In the genomic region with DNA sequence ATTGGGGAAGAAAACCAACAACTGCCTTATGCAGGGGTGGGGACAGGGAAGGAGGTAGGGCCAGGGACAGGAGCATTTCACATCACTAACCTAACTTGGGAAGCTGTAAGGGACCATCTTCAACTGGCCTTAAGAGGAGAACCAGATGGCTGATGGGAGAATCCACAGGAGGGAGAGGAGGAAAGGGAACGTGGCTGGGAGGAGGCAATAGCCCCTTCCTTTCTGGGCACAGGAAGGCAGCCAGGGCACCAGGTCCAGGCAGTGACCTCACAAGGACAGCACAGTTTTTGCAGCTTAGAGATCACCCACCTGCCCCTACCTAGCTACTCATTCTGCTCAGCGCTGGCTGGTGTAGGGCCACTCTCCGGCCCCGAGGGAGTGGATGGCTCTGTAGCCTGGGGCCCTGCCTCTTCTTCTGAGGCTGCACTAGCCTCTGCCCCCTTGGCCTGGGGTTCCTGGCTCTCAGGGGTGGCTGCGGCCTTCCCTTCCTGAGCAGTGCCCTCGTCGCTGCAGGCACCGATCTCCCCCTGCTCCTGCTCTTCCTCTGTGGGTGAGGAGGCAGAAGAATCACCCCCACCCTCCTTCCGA, we compare ENCODE assay signal across 8 cellular contexts. TPM values are rescaled to one million over a fixed set of nuclear protein-coding genes. Genes with fewer than 3 reads are reported as not detected.
DNase-seq lines count a peak whose midpoint lies in the region; ATAC-seq and TF ChIP-seq lines count a peak whose summit lies in the region.

No MANE protein-coding gene starts in this region.

- intact Hi-C loops in activated T-helper 1 cell treated with anti-CD3 and anti-CD28 coated beads, Interleukin-12 subunit alpha, Interleukin-12 subunit beta, Interleukin-2, Interleukin-4 antibody, amounts not matched to agents 30 ng/mL and 10 ng/mL and 1 ng/mL, durations not matched to agents 14 hours and 24 hours and 36 hours (cut with micrococcal nuclease) = loop anchor here (2.0 to 10.0 kb wide), 3 partner anchors 14 to 400 kb away; a partner anchor contains a TSS
- intact Hi-C loops in left colon (cut with DNase I, micrococcal nuclease) = no loop called here

- DNase-seq in activated naive CD4-positive, alpha-beta T cell treated with Interleukin-2 at 50 U/mL for 16 hours = no peak
- no peak for DNase-seq in activated T-helper 1 cell treated with anti-CD3 and anti-CD28 coated beads, Interleukin-12 subunit alpha, Interleukin-12 subunit beta, Interleukin-2, Interleukin-4 antibody, amounts not matched to agents 30 ng/mL and 10 ng/mL and 1 ng/mL, durations not matched to agents 14 hours and 24 hours and 36 hours (ENCODE audit: low spot score)
- DNase-seq in left colon (no peak), type B pancreatic cell (ENCODE audit: extremely low spot score, unreplicated experiment) (no peak), HUDEP-2 (lab: John Stamatoyannopoulos, UW; ENCODE audit: unreplicated experiment in 76 of 76) (no peak)

- peak; percentile 12 for ATAC-seq in left colon
- no peak for ATAC-seq in HG03378 (IDR thresholded peaks at IDR 0.05; ENCODE audit: unreplicated experiment)
- no peak for ATAC-seq in HG03097 (IDR thresholded peaks at IDR 0.05; ENCODE audit: low FRiP score, unreplicated experiment)

- H3K4me1 Mint-ChIP-seq in activated naive CD4-positive, alpha-beta T cell treated with anti-CD3 and anti-CD28 coated beads, Interleukin-2, amount 50 U/mL, for 24 hours = peaks cover 48% of the 10 kb centered on the region
- H3K4me1 Mint-ChIP-seq in activated T-helper 1 cell treated with anti-CD3 and anti-CD28 coated beads, Interleukin-12 subunit alpha, Interleukin-12 subunit beta, Interleukin-2, Interleukin-4 antibody, amounts not matched to agents 30 ng/mL and 10 ng/mL and 1 ng/mL, durations not matched to agents 14 hours and 24 hours and 36 hours (ENCODE audit: low read depth) = peaks cover 46% of the 10 kb centered on the region
- H3K4me1 Mint-ChIP-seq in type B pancreatic cell (ENCODE audit: unreplicated experiment) = peaks cover 44% of the 10 kb centered on the region

- H3K27ac Mint-ChIP-seq in activated naive CD4-positive, alpha-beta T cell treated with anti-CD3 and anti-CD28 coated beads, Interleukin-2, amount 50 U/mL, for 24 hours = peak overlapping the region; percentile 91
- peak overlapping the region; percentile 67 for H3K27ac Mint-ChIP-seq in activated T-helper 1 cell treated with anti-CD3 and anti-CD28 coated beads, Interleukin-12 subunit alpha, Interleukin-12 subunit beta, Interleukin-2, Interleukin-4 antibody, amounts not matched to agents 30 ng/mL and 10 ng/mL and 1 ng/mL, durations not matched to agents 14 hours and 24 hours and 36 hours
- H3K27ac Mint-ChIP-seq in type B pancreatic cell = peak overlapping the region; percentile 93

- no peaks in the 10 kb centered on the region for H3K9me3 Mint-ChIP-seq in activated naive CD4-positive, alpha-beta T cell treated with anti-CD3 and anti-CD28 coated beads, Interleukin-2, amount 50 U/mL, for 24 hours
- no peaks in the 10 kb centered on the region for H3K9me3 Mint-ChIP-seq in activated T-helper 1 cell treated with anti-CD3 and anti-CD28 coated beads, Interleukin-12 subunit alpha, Interleukin-12 subunit beta, Interleukin-2, Interleukin-4 antibody, amounts not matched to agents 30 ng/mL and 10 ng/mL and 1 ng/mL, durations not matched to agents 14 hours and 24 hours and 36 hours
- H3K9me3 Mint-ChIP-seq in type B pancreatic cell = no peaks in the 10 kb centered on the region

- peaks cover 7% of the 10 kb centered on the region for H3K36me3 Mint-ChIP-seq in activated naive CD4-positive, alpha-beta T cell treated with anti-CD3 and anti-CD28 coated beads, Interleukin-2, amount 50 U/mL, for 24 hours
- peaks cover 28% of the 10 kb centered on the region for H3K36me3 Mint-ChIP-seq in activated T-helper 1 cell treated with anti-CD3 and anti-CD28 coated beads, Interleukin-12 subunit alpha, Interleukin-12 subunit beta, Interleukin-2, Interleukin-4 antibody, amounts not matched to agents 30 ng/mL and 10 ng/mL and 1 ng/mL, durations not matched to agents 14 hours and 24 hours and 36 hours (ENCODE audit: low read depth)
- H3K36me3 Mint-ChIP-seq in type B pancreatic cell = peaks cover 41% of the 10 kb centered on the region

- H3K27me3 Mint-ChIP-seq in activated naive CD4-positive, alpha-beta T cell treated with anti-CD3 and anti-CD28 coated beads, Interleukin-2, amount 50 U/mL, for 24 hours = no peaks in the 10 kb centered on the region
- H3K27me3 Mint-ChIP-seq in activated T-helper 1 cell treated with anti-CD3 and anti-CD28 coated beads, Interleukin-12 subunit alpha, Interleukin-12 subunit beta, Interleukin-2, Interleukin-4 antibody, amounts not matched to agents 30 ng/mL and 10 ng/mL and 1 ng/mL, durations not matched to agents 14 hours and 24 hours and 36 hours (ENCODE audit: insufficient read depth) = no peaks in the 10 kb centered on the region
- no peaks in the 10 kb centered on the region for H3K27me3 Mint-ChIP-seq in type B pancreatic cell

- H3K4me3 Mint-ChIP-seq in activated naive CD4-positive, alpha-beta T cell treated with anti-CD3 and anti-CD28 coated beads, Interleukin-2, amount 50 U/mL, for 24 hours = peak overlapping the region; percentile 91
- peak overlapping the region; percentile 88 for H3K4me3 Mint-ChIP-seq in activated T-helper 1 cell treated with anti-CD3 and anti-CD28 coated beads, Interleukin-12 subunit alpha, Interleukin-12 subunit beta, Interleukin-2, Interleukin-4 antibody, amounts not matched to agents 30 ng/mL and 10 ng/mL and 1 ng/mL, durations not matched to agents 14 hours and 24 hours and 36 hours
- peak overlapping the region; percentile 97 for H3K4me3 Mint-ChIP-seq in type B pancreatic cell

- no peak for TF ChIP-seq CTCF in type B pancreatic cell (conservative IDR thresholded peaks at IDR 0.05)

RNA-seq across cellular contexts. Expression of a gene that starts 1.7 kb away (rescaled TPM):
- total RNA-seq in activated T-helper 1 cell treated with anti-CD3 and anti-CD28 coated beads, Interleukin-12 subunit alpha, Interleukin-12 subunit beta, Interleukin-2, Interleukin-4 antibody, amounts not matched to agents 30 ng/mL and 10 ng/mL and 1 ng/mL, durations not matched to agents 14 hours and 24 hours and 36 hours = 31.6 and 31.8 TPM in 2 replicates
- total RNA-seq in left colon (100 to 1,000 TPM; 135 to 144 TPM), type B pancreatic cell (ENCODE audit: low replicate concordance) (247 and 465 TPM in 2 replicates)

RNA-seq across cellular contexts. Expression of a gene that starts 27.9 kb away (rescaled TPM):
- 4.0 TPM in 2 replicates for total RNA-seq in activated T-helper 1 cell treated with anti-CD3 and anti-CD28 coated beads, Interleukin-12 subunit alpha, Interleukin-12 subunit beta, Interleukin-2, Interleukin-4 antibody, amounts not matched to agents 30 ng/mL and 10 ng/mL and 1 ng/mL, durations not matched to agents 14 hours and 24 hours and 36 hours
- total RNA-seq in left colon (1 to 10 TPM; 7.9 to 8.9 TPM), type B pancreatic cell (ENCODE audit: low replicate concordance) (4.7 and 8.7 TPM in 2 replicates)

RNA-seq across cellular contexts. Expression of a gene that starts 28.0 kb away (rescaled TPM):
- 0.51 and 1.3 TPM in 2 replicates for total RNA-seq in activated T-helper 1 cell treated with anti-CD3 and anti-CD28 coated beads, Interleukin-12 subunit alpha, Interleukin-12 subunit beta, Interleukin-2, Interleukin-4 antibody, amounts not matched to agents 30 ng/mL and 10 ng/mL and 1 ng/mL, durations not matched to agents 14 hours and 24 hours and 36 hours
- total RNA-seq in left colon (1 to 10 TPM; 1.2 to 1.9 TPM), type B pancreatic cell (ENCODE audit: low replicate concordance) (2.1 and 3.8 TPM in 2 replicates)

RNA-seq across cellular contexts. Expression of a gene that starts 42.5 kb away (rescaled TPM):
- 177 and 179 TPM in 2 replicates for total RNA-seq in activated T-helper 1 cell treated with anti-CD3 and anti-CD28 coated beads, Interleukin-12 subunit alpha, Interleukin-12 subunit beta, Interleukin-2, Interleukin-4 antibody, amounts not matched to agents 30 ng/mL and 10 ng/mL and 1 ng/mL, durations not matched to agents 14 hours and 24 hours and 36 hours
- 100 to 1,000 TPM; 218 to 252 TPM for total RNA-seq in left colon
- 108 and 114 TPM in 2 replicates for total RNA-seq in type B pancreatic cell (ENCODE audit: low replicate concordance)

RNA-seq across cellular contexts. Expression of a gene that starts 59.9 kb away (rescaled TPM):
- 48.8 and 50.3 TPM in 2 replicates for total RNA-seq in activated T-helper 1 cell treated with anti-CD3 and anti-CD28 coated beads, Interleukin-12 subunit alpha, Interleukin-12 subunit beta, Interleukin-2, Interleukin-4 antibody, amounts not matched to agents 30 ng/mL and 10 ng/mL and 1 ng/mL, durations not matched to agents 14 hours and 24 hours and 36 hours
- total RNA-seq in left colon (10 to 100 TPM; 73.0 to 87.9 TPM), type B pancreatic cell (ENCODE audit: low replicate concordance) (66.5 and 71.3 TPM in 2 replicates)
